15 cellular contexts compared by ENCODE assay signal in genomic region chr4:5751073-5751917, GRCh38. TPM values are rescaled to one million over a fixed set of nuclear protein-coding genes. Genes with fewer than 3 reads are reported as not detected.
A peak's percentile ranks its signal among the peaks of the same experiment; 100 is the strongest.
DNase-seq lines count a peak whose midpoint lies in the region; TF ChIP-seq lines count a peak whose summit lies in the region.
"Had no signal": no experiment of that assay in that cellular context is flagged by ENCODE, and none has a peak within 500 bp of the region (broad histone marks: within the 10 kb centered on the region; RNA-seq: fewer than 3 reads in every experiment).

No MANE protein-coding gene starts in this region.

- no peak for TF ChIP-seq POLR2A in testis (IDR thresholded peaks at IDR 0.05)

- peaks cover 61% of the 10 kb centered on the region for H3K36me3 ChIP-seq in osteoblast (ENCODE audit: insufficient read depth, low read length)
- no peaks in the 10 kb centered on the region for H3K36me3 ChIP-seq in testis (ENCODE audit: low read depth, missing control alignments)
- no peaks in the 10 kb centered on the region for H3K36me3 ChIP-seq in CD4-positive, alpha-beta memory T cell (ENCODE audit: insufficient read depth, low read length)
- H3K36me3 ChIP-seq: MG63 had no signal

- TF ChIP-seq CTCF in epithelial cell of proximal tubule (conservative IDR thresholded peaks at IDR 0.05; ENCODE audit: low read depth, low read length) (no peak), osteoblast (IDR thresholded peaks at IDR 0.05; ENCODE audit: extremely low read depth, low read depth, low read length) (no peak), testis (IDR thresholded peaks at IDR 0.05) (no peak)

- H3K4me2 ChIP-seq in osteoblast (ENCODE audit: insufficient read depth, low read length) = no peak overlapping the region

- no peaks in the 10 kb centered on the region for H3K9me3 ChIP-seq in osteoblast (ENCODE audit: low read depth, low read length)
- H3K9me3 ChIP-seq in testis = no peaks in the 10 kb centered on the region
- H3K9me3 ChIP-seq in CD4-positive, alpha-beta memory T cell (ENCODE audit: control insufficient read depth in 1 of 2, low read length in 2 of 2) = no peaks in the 10 kb centered on the region
- H3K9me3 ChIP-seq: body of pancreas, MG63, tibial artery had no signal

- intact Hi-C loops in testis (cut with DNase I; ENCODE audit: low total_unique reads) = no loop called here
- intact Hi-C loops in CD4-positive, alpha-beta memory T cell (cut with micrococcal nuclease) = no loop called here

- POLR2A ChIA-PET in activated CD4-positive, alpha-beta memory T cell treated with anti-CD3 and anti-CD28 coated beads, Interleukin-2, amount 10 ng/mL, durations not matched to agents 7 days and 5 days (lab: Charles Lee) = no interaction called here
- POLR2A ChIA-PET in CD4-positive, alpha-beta memory T cell (lab: Charles Lee; ENCODE audit: partially characterized antibody) = no interaction called here

- peak overlapping the region; percentile 89 for H3K27ac ChIP-seq in osteoblast (ENCODE audit: low read depth, low read length)
- H3K27ac ChIP-seq in testis = no peak overlapping the region
- H3K27ac ChIP-seq in CD4-positive, alpha-beta memory T cell (ENCODE audit: low read depth, low read length) = no peak overlapping the region
- H3K27ac ChIP-seq: body of pancreas, tibial artery, VCaP had no signal

- peaks cover 2% of the 10 kb centered on the region for H4K20me1 ChIP-seq in osteoblast (ENCODE audit: insufficient read depth, low read length)

- no peak overlapping the region for H3K27ac Mint-ChIP-seq in activated CD4-positive, alpha-beta memory T cell treated with anti-CD3 and anti-CD28 coated beads, Interleukin-2, amount 10 ng/mL, durations not matched to agents 7 days and 5 days
- no peak overlapping the region for H3K27ac Mint-ChIP-seq in CD4-positive, alpha-beta memory T cell
- H3K27ac Mint-ChIP-seq: CD8-positive, alpha-beta memory T cell; progenitor cell of endocrine pancreas had no signal

- DNase-seq in DMS 273 (lab: John Stamatoyannopoulos, UW; ENCODE audit: unreplicated experiment) = peak; percentile 72
- peak; percentile 42 for DNase-seq in NCI-H82 treated with DMSO at 0.1 percent for 48 hours (lab: John Stamatoyannopoulos, UW; ENCODE audit: unreplicated experiment)
- DNase-seq in epithelial cell of proximal tubule (ENCODE audit: low read depth) = peak; percentile 95
- peak; percentile 74 for DNase-seq in osteoblast (ENCODE audit: insufficient read length, low spot score, missing footprints)
- DNase-seq in testis = no peak
- DNase-seq in NCI-H748 (lab: John Stamatoyannopoulos, UW; ENCODE audit: unreplicated experiment) = no peak
- no peak for DNase-seq in activated CD4-positive, alpha-beta memory T cell treated with anti-CD3 and anti-CD28 coated beads, Interleukin-2, amount 10 ng/mL, durations not matched to agents 7 days and 5 days
- DNase-seq in CD4-positive, alpha-beta memory T cell = no peak
- DNase-seq: body of pancreas; CD8-positive, alpha-beta memory T cell; MG63 had no signal

- WGBS in testis, 2 donors = 80 to 90% methylated on average over 15 to 19 of the region's 19 CpGs

- H2AFZ ChIP-seq in osteoblast (ENCODE audit: low read length) = no peak overlapping the region

- H3K4me3 ChIP-seq in epithelial cell of proximal tubule (ENCODE audit: low read depth, low read length) (no peak overlapping the region), osteoblast (ENCODE audit: insufficient read depth, low read length) (no peak overlapping the region), testis (no peak overlapping the region)
- no peak overlapping the region for H3K4me3 ChIP-seq in CD4-positive, alpha-beta memory T cell (ENCODE audit: low read length in 2 of 2)
- H3K4me3 ChIP-seq: body of pancreas, GM12878, MG63, tibial artery had no signal

- CTCF ChIA-PET in activated CD4-positive, alpha-beta memory T cell treated with anti-CD3 and anti-CD28 coated beads, Interleukin-2, amount 10 ng/mL, durations not matched to agents 7 days and 5 days (lab: Charles Lee) = no interaction called here
- CTCF ChIA-PET in CD4-positive, alpha-beta memory T cell (lab: Charles Lee; ENCODE audit: partially characterized antibody) = no interaction called here

- no peaks in the 10 kb centered on the region for H3K36me3 Mint-ChIP-seq in activated CD4-positive, alpha-beta memory T cell treated with anti-CD3 and anti-CD28 coated beads, Interleukin-2, amount 10 ng/mL, durations not matched to agents 7 days and 5 days (ENCODE audit: low read depth)
- H3K36me3 Mint-ChIP-seq in CD4-positive, alpha-beta memory T cell = peaks cover 0 to 3% of the 10 kb centered on the region in 2 donors
- H3K36me3 Mint-ChIP-seq: CD8-positive, alpha-beta memory T cell had no signal

- no peaks in the 10 kb centered on the region for H3K4me1 Mint-ChIP-seq in activated CD4-positive, alpha-beta memory T cell treated with anti-CD3 and anti-CD28 coated beads, Interleukin-2, amount 10 ng/mL, durations not matched to agents 7 days and 5 days
- no peaks in the 10 kb centered on the region for H3K4me1 Mint-ChIP-seq in CD4-positive, alpha-beta memory T cell
- H3K4me1 Mint-ChIP-seq: CD8-positive, alpha-beta memory T cell had no signal

- H3K4me1 ChIP-seq in osteoblast (ENCODE audit: insufficient read depth, low read length) = peaks cover 61% of the 10 kb centered on the region
- no peaks in the 10 kb centered on the region for H3K4me1 ChIP-seq in testis
- H3K4me1 ChIP-seq in CD4-positive, alpha-beta memory T cell (ENCODE audit: insufficient read depth, low read length) = no peaks in the 10 kb centered on the region

- H3K27me3 ChIP-seq in osteoblast (ENCODE audit: insufficient read depth, low read length) (no peaks in the 10 kb centered on the region), testis (no peaks in the 10 kb centered on the region)
- no peaks in the 10 kb centered on the region for H3K27me3 ChIP-seq in CD4-positive, alpha-beta memory T cell (ENCODE audit: insufficient read depth, low read length)
- H3K27me3 ChIP-seq: body of pancreas, MG63, tibial artery had no signal

- no peaks in the 10 kb centered on the region for H3K9me3 Mint-ChIP-seq in activated CD4-positive, alpha-beta memory T cell treated with anti-CD3 and anti-CD28 coated beads, Interleukin-2, amount 10 ng/mL, durations not matched to agents 7 days and 5 days
- H3K9me3 Mint-ChIP-seq in CD4-positive, alpha-beta memory T cell = peaks cover 0 to 6% (median under 1%) of the 10 kb centered on the region in 8 donors

- no peak overlapping the region for H3K4me3 Mint-ChIP-seq in activated CD4-positive, alpha-beta memory T cell treated with anti-CD3 and anti-CD28 coated beads, Interleukin-2, amount 10 ng/mL, durations not matched to agents 7 days and 5 days
- no peak overlapping the region for H3K4me3 Mint-ChIP-seq in CD4-positive, alpha-beta memory T cell
- H3K4me3 Mint-ChIP-seq: CD8-positive, alpha-beta memory T cell had no signal

- peaks cover 2% of the 10 kb centered on the region for H3K79me2 ChIP-seq in osteoblast (ENCODE audit: insufficient read depth, low read length)

- H3K27me3 Mint-ChIP-seq in activated CD4-positive, alpha-beta memory T cell treated with anti-CD3 and anti-CD28 coated beads, Interleukin-2, amount 10 ng/mL, durations not matched to agents 7 days and 5 days = no peaks in the 10 kb centered on the region
- H3K27me3 Mint-ChIP-seq in CD4-positive, alpha-beta memory T cell = no peaks in the 10 kb centered on the region
- H3K27me3 Mint-ChIP-seq: progenitor cell of endocrine pancreas had no signal

RNA-seq across cellular contexts. Expression of gene EVC, which starts 40.3 kb away (rescaled TPM):
- total RNA-seq in epithelial cell of proximal tubule (9.7 and 13.5 TPM in 2 replicates), osteoblast (67.8 and 69.1 TPM in 2 replicates), testis (10 to 100 TPM; 33.4 to 39.6 TPM)
- polyA plus RNA-seq in testis (ENCODE audit: insufficient read depth, low read depth, low replicate concordance) = 9.0 TPM
- total RNA-seq in activated CD4-positive, alpha-beta memory T cell treated with anti-CD3 and anti-CD28 coated beads, Interleukin-2, amount 10 ng/mL, durations not matched to agents 7 days and 5 days = 1 to 10 TPM; 3.2 to 4.7 TPM
- total RNA-seq in CD4-positive, alpha-beta memory T cell = 1 to 10 TPM; 2.1 to 2.9 TPM
- under 1 TPM in 1 of 2 donors, not detected in 1; 0.17 TPM for polyA plus RNA-seq in CD4-positive, alpha-beta memory T cell

RNA-seq across cellular contexts. Expression of gene EVC2, which starts 42.9 kb away (rescaled TPM):
- total RNA-seq in epithelial cell of proximal tubule (4.8 and 9.3 TPM in 2 replicates), osteoblast (17.4 and 19.2 TPM in 2 replicates), testis (10 to 100 TPM in 1 of 2 donors, 1 to 10 TPM in 1; 10.0 to 10.2 TPM)
- polyA plus RNA-seq in testis (ENCODE audit: insufficient read depth, low read depth, low replicate concordance) = 2.9 TPM
- 1 to 10 TPM; 2.2 TPM for total RNA-seq in activated CD4-positive, alpha-beta memory T cell treated with anti-CD3 and anti-CD28 coated beads, Interleukin-2, amount 10 ng/mL, durations not matched to agents 7 days and 5 days
- 1 to 10 TPM; 3.2 to 3.3 TPM for total RNA-seq in CD4-positive, alpha-beta memory T cell
- polyA plus RNA-seq in CD4-positive, alpha-beta memory T cell = under 1 TPM; 0.31 to 0.86 TPM

Comparison
In these comparisons a context has a peak if more than half of its experiments do, and no peak if none do; other contexts are left out.
1. DNase-seq: peak in DMS 273 (single experiment), NCI-H82 treated with DMSO at 0.1 percent for 48 hours (single experiment), epithelial cell of proximal tubule (single experiment) and osteoblast (single experiment); none in testis (single experiment), NCI-H748 (single experiment), activated CD4-positive, alpha-beta memory T cell treated with anti-CD3 and anti-CD28 coated beads, Interleukin-2, amount 10 ng/mL, durations not matched to agents 7 days and 5 days (single experiment) and CD4-positive, alpha-beta memory T cell (0 of 5).